ENCODE assay signal across 13 cellular contexts in the genomic region with DNA sequence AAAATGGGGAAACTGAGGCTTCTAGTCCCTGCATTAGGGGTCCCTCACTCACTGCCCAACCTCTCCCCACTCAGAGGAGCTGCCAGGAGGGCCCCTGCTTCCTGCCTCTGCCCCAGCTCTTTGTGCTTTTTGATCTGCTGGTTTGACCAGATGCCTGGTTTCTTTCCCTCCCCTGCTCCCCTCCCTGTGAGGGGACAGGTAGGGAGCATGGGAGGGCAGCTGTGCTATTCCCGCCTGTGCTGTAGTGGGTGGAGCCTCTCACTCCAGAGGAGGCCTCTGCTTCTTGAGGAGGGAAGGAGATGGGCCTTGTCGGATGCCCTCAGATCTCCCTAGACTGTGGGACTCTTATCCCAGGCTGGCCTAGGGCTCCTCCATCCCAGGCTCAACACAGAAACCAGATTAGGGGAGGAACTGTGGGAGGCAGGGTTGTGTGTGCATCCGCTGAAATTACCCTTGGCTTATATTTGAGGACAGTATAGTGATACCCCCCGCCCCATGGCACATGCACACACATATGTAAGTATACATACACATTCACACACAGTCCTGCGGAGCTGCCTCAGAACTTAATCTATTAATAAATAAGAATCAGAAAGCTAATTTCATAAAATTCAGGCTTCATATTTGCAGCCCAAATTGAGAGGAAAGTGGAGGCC. TPM values are rescaled to one million over a fixed set of nuclear protein-coding genes. Genes with fewer than 3 reads are reported as not detected.
DNase-seq lines count a peak whose midpoint lies in the region; ATAC-seq and TF ChIP-seq lines count a peak whose summit lies in the region.
"Had no signal": no experiment of that assay in that cellular context is flagged by ENCODE, and none has a peak within 500 bp of the region (broad histone marks: within the 10 kb centered on the region; RNA-seq: fewer than 3 reads in every experiment).

No MANE protein-coding gene starts in this region.

- no peak for TF ChIP-seq CTCF in omental fat pad (IDR thresholded peaks at IDR 0.05)

- H3K4me1 ChIP-seq in HUES6 (ENCODE audit: control insufficient read depth, insufficient read depth, low read length): peaks cover 4% of the 10 kb centered on the region

- H3K36me3 ChIP-seq in HUES6 (ENCODE audit: control insufficient read depth, insufficient read depth, low read length): peaks cover 40% of the 10 kb centered on the region

- no peaks in the 10 kb centered on the region for H3K27me3 ChIP-seq in HUES6 (ENCODE audit: control insufficient read depth, insufficient read depth, low read length)

- peak overlapping the region; percentile 46 for H3K27ac Mint-ChIP-seq in stimulated activated effector memory CD8-positive, alpha-beta T cell treated with anti-CD3 and anti-CD28 coated beads, Interleukin-12 subunit alpha, Interleukin-12 subunit beta, amount 100 ng/mL, for 72 hours

- peaks cover 10% of the 10 kb centered on the region for H3K36me3 Mint-ChIP-seq in stimulated activated effector memory CD8-positive, alpha-beta T cell treated with anti-CD3 and anti-CD28 coated beads, Interleukin-12 subunit alpha, Interleukin-12 subunit beta, amount 100 ng/mL, for 72 hours

- H3K4me3 ChIP-seq in HUES6 (ENCODE audit: low read depth, low read length): no peak overlapping the region

- H3K9me3 Mint-ChIP-seq in stimulated activated effector memory CD8-positive, alpha-beta T cell treated with anti-CD3 and anti-CD28 coated beads, Interleukin-12 subunit alpha, Interleukin-12 subunit beta, amount 100 ng/mL, for 72 hours: no peaks in the 10 kb centered on the region

- peak overlapping the region; percentile 12; the same call in 1 of the 2 replicates for H3K27ac ChIP-seq in HUES6 (ENCODE audit: low read depth, low read length)

- DNase-seq in NCI-H82 (lab: John Stamatoyannopoulos, UW) (peak; percentile 64), NCI-H82 treated with DMSO at 0.1 percent for 48 hours (lab: John Stamatoyannopoulos, UW; ENCODE audit: unreplicated experiment) (no peak), iPS-NIHi11 (ENCODE audit: low spot score) (peak; percentile 51), omental fat pad (ENCODE audit: low spot score) (no peak), anterior cingulate cortex (lab: John Stamatoyannopoulos, UW) (no peak)
- DNase-seq in stimulated activated effector memory CD8-positive, alpha-beta T cell treated with anti-CD3 and anti-CD28 coated beads, Interleukin-12 subunit alpha, Interleukin-12 subunit beta, amount 100 ng/mL, for 72 hours (ENCODE audit: low spot score in 2 of 2): no peak
- DNase-seq in central memory CD4-positive, alpha-beta T cell: no peak
- DNase-seq: Calu3; Karpas-422; NCI-H2029; NCI-H510A treated with DMSO at 0.1 percent for 48 hours; NK-92 treated with Interleukin-12 subunit alpha and Interleukin-12 subunit beta, amount 100 ng/mL, for 24 hours had no signal

- H3K9me3 ChIP-seq in HUES6 (ENCODE audit: control insufficient read depth, insufficient read depth, low read depth, low read length): no peaks in the 10 kb centered on the region

- H3K4me1 Mint-ChIP-seq in stimulated activated effector memory CD8-positive, alpha-beta T cell treated with anti-CD3 and anti-CD28 coated beads, Interleukin-12 subunit alpha, Interleukin-12 subunit beta, amount 100 ng/mL, for 72 hours: peaks cover 21% of the 10 kb centered on the region

- ATAC-seq in stimulated activated effector memory CD8-positive, alpha-beta T cell treated with anti-CD3 and anti-CD28 coated beads, Interleukin-12 subunit alpha, Interleukin-12 subunit beta, amount 100 ng/mL, for 72 hours: no peak
- no peak for ATAC-seq in omental fat pad (ENCODE audit: low FRiP score)

- H3K4me3 Mint-ChIP-seq in stimulated activated effector memory CD8-positive, alpha-beta T cell treated with anti-CD3 and anti-CD28 coated beads, Interleukin-12 subunit alpha, Interleukin-12 subunit beta, amount 100 ng/mL, for 72 hours: no peak overlapping the region

- no peak overlapping the region for H3K9ac ChIP-seq in HUES6 (ENCODE audit: low read length)

RNA-seq across cellular contexts. Expression of a gene that starts 4.6 kb away (rescaled TPM):
- total RNA-seq in omental fat pad: 10 to 100 TPM; 11.5 to 28.8 (median 25.5) TPM

RNA-seq across cellular contexts. Expression of a gene that starts 13.7 kb away (rescaled TPM):
- total RNA-seq in omental fat pad: 1 to 10 TPM in 1 of 4 donors, under 1 TPM in 3; 0.48 to 1.3 (median 0.70) TPM

RNA-seq across cellular contexts. Expression of a gene that starts 23.6 kb away (rescaled TPM):
- total RNA-seq in omental fat pad: 10 to 100 TPM in 1 of 4 donors, 1 to 10 TPM in 3; 6.0 to 17.4 (median 9.7) TPM

RNA-seq across cellular contexts. Expression of a gene that starts 32.7 kb away (rescaled TPM):
- 1 to 10 TPM; 3.2 to 4.8 (median 4.5) TPM for total RNA-seq in omental fat pad

Comparison
In these comparisons a context has a peak if more than half of its experiments do, and no peak if none do; other contexts are left out.
1. DNase-seq: peak in NCI-H82 (single experiment) and iPS-NIHi11 (single experiment); none in NCI-H82 treated with DMSO at 0.1 percent for 48 hours (single experiment), stimulated activated effector memory CD8-positive, alpha-beta T cell treated with anti-CD3 and anti-CD28 coated beads, Interleukin-12 subunit alpha, Interleukin-12 subunit beta, amount 100 ng/mL, for 72 hours (0 of 2), central memory CD4-positive, alpha-beta T cell (single experiment), omental fat pad (single experiment) and anterior cingulate cortex (0 of 58).